Comparison of ENCODE assay signal across 8 cellular contexts in genomic region chr15:59371458-59372351, GRCh38. TPM values are rescaled to one million over a fixed set of nuclear protein-coding genes. Genes with fewer than 3 reads are reported as not detected.
DNase-seq lines count a peak whose midpoint lies in the region; ATAC-seq, FAIRE-seq and TF ChIP-seq lines count a peak whose summit lies in the region.

No MANE protein-coding gene starts in this region.

- ATAC-seq in GM21447 (IDR thresholded peaks at IDR 0.05; ENCODE audit: unreplicated experiment), result peak; percentile 20
- ATAC-seq in gastrocnemius medialis, result peak; percentile 46 to 52

- H3K4me1 Mint-ChIP-seq in astrocyte (ENCODE audit: low read depth, unreplicated experiment), result peaks cover 25% of the 10 kb centered on the region

- H3K4me3 ChIP-seq in astrocyte (ENCODE audit: insufficient read depth, low read depth, low read length), result peak overlapping the region; percentile 80
- H3K4me3 ChIP-seq in iPS-18a (ENCODE audit: low read length), result peak overlapping the region; percentile 86
- peak overlapping the region; percentile 76 to 94 (median 88) for H3K4me3 ChIP-seq in gastrocnemius medialis

- H3K36me3 Mint-ChIP-seq in astrocyte (ENCODE audit: low read depth, unreplicated experiment), result peaks cover 4% of the 10 kb centered on the region

- H3K27me3 ChIP-seq in astrocyte (ENCODE audit: insufficient read depth, low read length), result no peaks in the 10 kb centered on the region
- peaks cover 21% of the 10 kb centered on the region for H3K27me3 ChIP-seq in iPS-18a (ENCODE audit: control insufficient read depth, insufficient read depth, low read length)
- H3K27me3 ChIP-seq in gastrocnemius medialis, result no peaks in the 10 kb centered on the region

- H3K9me3 ChIP-seq in astrocyte (ENCODE audit: insufficient read depth, low read depth, low read length) (no peaks in the 10 kb centered on the region), iPS-18a (ENCODE audit: control insufficient read depth, low read depth, low read length) (no peaks in the 10 kb centered on the region), gastrocnemius medialis (no peaks in the 10 kb centered on the region)

- DNase-seq in D341Med (ENCODE audit: low spot score) (peak; percentile 72), NCI-H1105 treated with DMSO at 0.1 percent for 48 hours (lab: John Stamatoyannopoulos, UW) (peak; percentile 43), astrocyte (ENCODE audit: low read depth) (no peak), gastrocnemius medialis (peak; percentile 10 to 34), NCI-H226 (no peak), NCI-H82 treated with DMSO at 0.1 percent for 48 hours (lab: John Stamatoyannopoulos, UW; ENCODE audit: unreplicated experiment) (no peak)

- peak in 1 of 2 donors; percentile 8 for TF ChIP-seq POLR2A in gastrocnemius medialis (IDR thresholded peaks at IDR 0.05)

- peak overlapping the region; percentile 85 for H2AFZ ChIP-seq in astrocyte (ENCODE audit: low read depth, low read length)

- peak overlapping the region; percentile 99 for H3K4me3 Mint-ChIP-seq in astrocyte (ENCODE audit: unreplicated experiment)

- no peaks in the 10 kb centered on the region for H3K9me3 Mint-ChIP-seq in astrocyte (ENCODE audit: unreplicated experiment)

- H3K27ac ChIP-seq in astrocyte (ENCODE audit: low read depth, low read length) (peak overlapping the region; percentile 86), iPS-18a (ENCODE audit: low read length) (peak overlapping the region; percentile 46), gastrocnemius medialis (peak overlapping the region; percentile 93 to 97 (median 97))

- H3K36me3 ChIP-seq in astrocyte (ENCODE audit: insufficient read depth, low read length) (no peaks in the 10 kb centered on the region), iPS-18a (ENCODE audit: control insufficient read depth, low read depth, low read length) (no peaks in the 10 kb centered on the region), gastrocnemius medialis (no peaks in the 10 kb centered on the region)

- H3K9ac ChIP-seq in astrocyte (ENCODE audit: low read length), result peak overlapping the region; percentile 91
- H3K9ac ChIP-seq in iPS-18a (ENCODE audit: low read length), result peak overlapping the region; percentile 83

- peak overlapping the region; percentile 90 for H3K4me2 ChIP-seq in astrocyte (ENCODE audit: low read length)

- TF ChIP-seq CTCF in astrocyte (IDR thresholded peaks at IDR 0.05; ENCODE audit: insufficient read depth, low read depth, low read length) (no peak), gastrocnemius medialis (IDR thresholded peaks at IDR 0.05 in 4 of 5, conservative IDR thresholded peaks at IDR 0.05 in 1 of 5) (no peak)

- H3K79me2 ChIP-seq in astrocyte (ENCODE audit: insufficient read depth, low read length), result peaks cover 65% of the 10 kb centered on the region

- intact Hi-C loops in gastrocnemius medialis (cut with DNase I; ENCODE audit: low total_unique reads), result loop anchor here (2.0 to 10.0 kb wide), 7 partner anchors 65 to 597 kb away; partner anchors contain the start of genes MINDY2, RNF111 and SLTM

- H4K20me1 ChIP-seq in astrocyte (ENCODE audit: insufficient read depth, low read length), result peaks cover 49% of the 10 kb centered on the region

- peak overlapping the region; percentile 82 for H3K27ac Mint-ChIP-seq in astrocyte (ENCODE audit: unreplicated experiment)

- in situ Hi-C loops in gastrocnemius medialis (cut with MboI; ENCODE audit: low sequenced_read_pairs in 4 of 4), result no loop called here

- no peak for FAIRE-seq in astrocyte (lab: Jason Lieb, UNC)

- peaks cover 14% of the 10 kb centered on the region for H3K4me1 ChIP-seq in astrocyte (ENCODE audit: insufficient read depth, low read length)
- peaks cover 10% of the 10 kb centered on the region for H3K4me1 ChIP-seq in iPS-18a (ENCODE audit: control insufficient read depth, low read depth, low read length)
- H3K4me1 ChIP-seq in gastrocnemius medialis, result peaks cover 13 to 20% of the 10 kb centered on the region in 2 donors

- H3K27me3 Mint-ChIP-seq in astrocyte (ENCODE audit: low read depth, unreplicated experiment), result no peaks in the 10 kb centered on the region

RNA-seq across cellular contexts. Expression of gene MYO1E, which starts 1.0 kb away (rescaled TPM):
- 227 and 244 TPM in 2 replicates for total RNA-seq in astrocyte
- 10 to 100 TPM; 12.8 to 39.6 (median 30.7) TPM for total RNA-seq in gastrocnemius medialis

Comparison
In these comparisons a context has a peak if more than half of its experiments do, and no peak if none do; other contexts are left out.
1. DNase-seq: peak in D341Med (single experiment), NCI-H1105 treated with DMSO at 0.1 percent for 48 hours (single experiment) and gastrocnemius medialis (2 of 2); none in astrocyte (single experiment), NCI-H226 (single experiment) and NCI-H82 treated with DMSO at 0.1 percent for 48 hours (single experiment).
2. H3K27ac ChIP-seq: peak in every context shown above with its lines; median percentile 97 in gastrocnemius medialis; 86 in astrocyte; 46 in iPS-18a.
3. Peak in every context shown above with its lines, with median percentiles within 50 percentile points of each other: H3K4me3 ChIP-seq.